Comparison of ENCODE assay signal across 14 cellular contexts in genomic region chr16:11191665-11192064, GRCh38.
"Had no signal": no experiment of that assay in that cellular context is flagged by ENCODE, and none has a peak within 500 bp of the region (broad histone marks: within the 10 kb centered on the region; RNA-seq: fewer than 3 reads in every experiment).

No MANE protein-coding gene starts in this region.

- H3K36me3 Mint-ChIP-seq: activated naive CD8-positive, alpha-beta T cell had no signal

- ATAC-seq: foreskin keratinocyte had no signal

- H3K36me3 ChIP-seq: left ventricle myocardium inferior, transverse colon, WERI-Rb-1 had no signal

- H3K27me3 ChIP-seq: foreskin keratinocyte, transverse colon had no signal

- H3K27ac Mint-ChIP-seq: naive B cell had no signal

- DNase-seq: activated CD8-positive, alpha-beta memory T cell treated with anti-CD3 and anti-CD28 coated beads for 24 hours; activated gamma-delta T cell; anterior cingulate cortex; effector memory CD4-positive, alpha-beta T cell; foreskin keratinocyte; glutamatergic neuron; left ventricle myocardium inferior; naive B cell; retina; stimulated activated CD4-positive, alpha-beta T cell treated with anti-CD3 and anti-CD28 coated beads, Interleukin-12 subunit alpha, Interleukin-12 subunit beta, amount 100 ng/mL, for 4 hours; stimulated activated CD4-positive, alpha-beta T cell treated with anti-CD3 and anti-CD28 coated beads, Interleukin-2, amount 100 ng/mL, for 24 hours; transverse colon; WERI-Rb-1 had no signal

- H3K4me3 ChIP-seq: left ventricle myocardium inferior, transverse colon had no signal

- H3K27ac ChIP-seq: foreskin keratinocyte, left ventricle myocardium inferior, transverse colon, WERI-Rb-1 had no signal

- H3K9me3 ChIP-seq: left ventricle myocardium inferior, transverse colon had no signal

- H3K4me3 Mint-ChIP-seq: activated naive CD8-positive, alpha-beta T cell; naive B cell had no signal

- H3K27me3 Mint-ChIP-seq: activated naive CD8-positive, alpha-beta T cell had no signal

- H3K9me3 Mint-ChIP-seq: naive B cell had no signal

- H3K4me1 ChIP-seq: left ventricle myocardium inferior, transverse colon had no signal
